ENCODE assay signal across 11 cellular contexts in the genomic region with DNA sequence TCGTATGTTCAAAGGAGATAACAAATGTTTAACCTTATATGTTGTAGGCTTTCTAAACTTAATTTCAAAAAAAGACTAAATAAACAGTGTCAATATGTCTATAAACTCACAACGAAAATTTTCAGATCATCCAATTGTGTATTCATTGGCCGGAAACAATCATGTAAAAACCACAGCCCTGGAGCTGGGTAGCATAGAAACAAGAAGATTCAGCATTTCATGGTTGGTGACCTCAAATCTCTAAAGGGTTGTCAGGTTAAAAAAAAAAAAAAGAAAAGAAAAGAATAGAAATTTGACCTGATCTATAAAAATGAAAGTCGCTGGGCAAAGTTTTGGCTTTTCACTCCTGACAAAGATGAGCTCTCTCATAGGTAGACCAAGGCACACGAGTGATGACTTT. TPM values are rescaled to one million over a fixed set of nuclear protein-coding genes. Genes with fewer than 3 reads are reported as not detected.
"Had no signal": no experiment of that assay in that cellular context is flagged by ENCODE, and none has a peak within 500 bp of the region (broad histone marks: within the 10 kb centered on the region; RNA-seq: fewer than 3 reads in every experiment).

No MANE protein-coding gene starts in this region.

- H3K36me3 ChIP-seq: HAP-1 had no signal

- FAIRE-seq: HepG2 had no signal

- H2AFZ ChIP-seq: GM23248 had no signal

- H3K4me1 ChIP-seq: HAP-1 had no signal

- H3K9ac ChIP-seq: GM23248 had no signal

- ATAC-seq: HCT116, HepG2 had no signal

- H3K4me3 ChIP-seq: GM23248, HAP-1 had no signal

- H3K9me3 ChIP-seq: HAP-1 had no signal

- DNase-seq: GM23248, GOT3, H7, HFFc6, Karpas-422, KG1 had no signal

- H3K27ac ChIP-seq: GM23248, HL-60 had no signal

RNA-seq across cellular contexts. Expression of a gene that starts 13.9 kb away (rescaled TPM):
- polyA plus RNA-seq: IgD-negative memory B cell had no signal
